1 cellular context compared by ENCODE assay signal in the genomic region with DNA sequence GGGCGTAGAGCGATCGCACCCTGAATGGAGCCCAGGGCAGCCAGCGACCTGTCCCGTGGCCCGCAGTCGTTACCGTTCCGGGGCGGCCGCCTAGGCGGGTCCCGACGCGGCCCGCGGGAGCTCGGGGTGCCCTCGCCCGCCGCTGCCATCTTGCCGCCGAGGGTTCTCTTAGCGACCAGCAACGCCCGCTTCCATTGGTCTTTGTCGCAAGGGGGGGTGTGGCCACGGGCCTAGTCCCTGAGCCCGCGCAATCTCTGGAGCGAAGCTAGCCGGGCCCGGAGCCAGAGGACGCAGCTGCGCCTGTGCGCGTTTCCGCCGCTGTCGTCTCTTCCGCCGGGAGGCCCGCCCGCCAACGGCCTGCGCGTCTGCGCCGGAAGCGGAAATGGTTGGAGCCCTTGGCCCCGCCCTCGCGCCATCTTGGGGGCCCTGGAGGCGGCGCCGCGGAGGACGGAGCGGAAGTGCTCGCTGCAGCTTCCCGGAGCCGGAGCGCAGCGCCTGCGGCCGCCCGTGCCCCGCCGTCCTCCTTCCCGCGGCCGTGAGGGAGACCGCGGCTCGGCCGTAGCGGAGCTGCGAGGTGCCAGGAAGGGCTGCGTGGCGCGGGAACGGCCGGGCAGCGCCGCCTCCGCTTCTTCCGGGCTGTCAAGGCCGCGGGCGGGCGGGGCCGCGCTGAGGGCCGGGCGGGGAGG.
TF ChIP-seq lines count a peak whose summit lies in the region.

A gene (minus strand): TSS at position 170 of the 686 bp plus-strand sequence. CDS start 21 bp downstream, at position 149.
A gene with protein sequence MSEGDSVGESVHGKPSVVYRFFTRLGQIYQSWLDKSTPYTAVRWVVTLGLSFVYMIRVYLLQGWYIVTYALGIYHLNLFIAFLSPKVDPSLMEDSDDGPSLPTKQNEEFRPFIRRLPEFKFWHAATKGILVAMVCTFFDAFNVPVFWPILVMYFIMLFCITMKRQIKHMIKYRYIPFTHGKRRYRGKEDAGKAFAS (plus strand): TSS at position 457 of the 686 bp plus-strand sequence. CDS start 3,950 bp downstream, outside the sequence.

TF ChIP-seq in HepG2, 621 proteins besides CTCF, POLR2A, EP300 and RAD21 (continued from another document and continues in another):
- TF ChIP-seq, protein P1, sequence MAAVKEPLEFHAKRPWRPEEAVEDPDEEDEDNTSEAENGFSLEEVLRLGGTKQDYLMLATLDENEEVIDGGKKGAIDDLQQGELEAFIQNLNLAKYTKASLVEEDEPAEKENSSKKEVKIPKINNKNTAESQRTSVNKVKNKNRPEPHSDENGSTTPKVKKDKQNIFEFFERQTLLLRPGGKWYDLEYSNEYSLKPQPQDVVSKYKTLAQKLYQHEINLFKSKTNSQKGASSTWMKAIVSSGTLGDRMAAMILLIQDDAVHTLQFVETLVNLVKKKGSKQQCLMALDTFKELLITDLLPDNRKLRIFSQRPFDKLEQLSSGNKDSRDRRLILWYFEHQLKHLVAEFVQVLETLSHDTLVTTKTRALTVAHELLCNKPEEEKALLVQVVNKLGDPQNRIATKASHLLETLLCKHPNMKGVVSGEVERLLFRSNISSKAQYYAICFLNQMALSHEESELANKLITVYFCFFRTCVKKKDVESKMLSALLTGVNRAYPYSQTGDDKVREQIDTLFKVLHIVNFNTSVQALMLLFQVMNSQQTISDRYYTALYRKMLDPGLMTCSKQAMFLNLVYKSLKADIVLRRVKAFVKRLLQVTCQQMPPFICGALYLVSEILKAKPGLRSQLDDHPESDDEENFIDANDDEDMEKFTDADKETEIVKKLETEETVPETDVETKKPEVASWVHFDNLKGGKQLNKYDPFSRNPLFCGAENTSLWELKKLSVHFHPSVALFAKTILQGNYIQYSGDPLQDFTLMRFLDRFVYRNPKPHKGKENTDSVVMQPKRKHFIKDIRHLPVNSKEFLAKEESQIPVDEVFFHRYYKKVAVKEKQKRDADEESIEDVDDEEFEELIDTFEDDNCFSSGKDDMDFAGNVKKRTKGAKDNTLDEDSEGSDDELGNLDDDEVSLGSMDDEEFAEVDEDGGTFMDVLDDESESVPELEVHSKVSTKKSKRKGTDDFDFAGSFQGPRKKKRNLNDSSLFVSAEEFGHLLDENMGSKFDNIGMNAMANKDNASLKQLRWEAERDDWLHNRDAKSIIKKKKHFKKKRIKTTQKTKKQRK (IDR thresholded peaks at IDR 0.05; ENCODE audit: low read length): no peak
- TF ChIP-seq MED1 (CRISPR knock-in tag; IDR thresholded peaks at IDR 0.05): no peak
- no peak; the same call in 1 of the 2 replicates for TF ChIP-seq ZNF136 (CRISPR knock-in tag; IDR thresholded peaks at IDR 0.05; ENCODE audit: low read depth)
- no peak for TF ChIP-seq KAT7 (CRISPR knock-in tag; IDR thresholded peaks at IDR 0.05; ENCODE audit: borderline replicate concordance)
- peak; percentile 17; the same call in 1 of the 2 replicates for TF ChIP-seq HNF4A (CRISPR knock-in tag; IDR thresholded peaks at IDR 0.05)
- TF ChIP-seq IKZF1 (IDR thresholded peaks at IDR 0.05): no peak
- 0 out of 2 replicates have a peak, but pooled peaks have one; percentile 19 for TF ChIP-seq ZNF224 (CRISPR knock-in tag; IDR thresholded peaks at IDR 0.05)
- TF ChIP-seq ZNF570 (CRISPR knock-in tag; IDR thresholded peaks at IDR 0.05; ENCODE audit: borderline replicate concordance): no peak
- TF ChIP-seq ZNF329 (CRISPR knock-in tag; IDR thresholded peaks at IDR 0.05; ENCODE audit: low read depth): no peak
- no peak for TF ChIP-seq ELF4 (CRISPR knock-in tag; IDR thresholded peaks at IDR 0.05; ENCODE audit: borderline replicate concordance)
- TF ChIP-seq, protein P2, sequence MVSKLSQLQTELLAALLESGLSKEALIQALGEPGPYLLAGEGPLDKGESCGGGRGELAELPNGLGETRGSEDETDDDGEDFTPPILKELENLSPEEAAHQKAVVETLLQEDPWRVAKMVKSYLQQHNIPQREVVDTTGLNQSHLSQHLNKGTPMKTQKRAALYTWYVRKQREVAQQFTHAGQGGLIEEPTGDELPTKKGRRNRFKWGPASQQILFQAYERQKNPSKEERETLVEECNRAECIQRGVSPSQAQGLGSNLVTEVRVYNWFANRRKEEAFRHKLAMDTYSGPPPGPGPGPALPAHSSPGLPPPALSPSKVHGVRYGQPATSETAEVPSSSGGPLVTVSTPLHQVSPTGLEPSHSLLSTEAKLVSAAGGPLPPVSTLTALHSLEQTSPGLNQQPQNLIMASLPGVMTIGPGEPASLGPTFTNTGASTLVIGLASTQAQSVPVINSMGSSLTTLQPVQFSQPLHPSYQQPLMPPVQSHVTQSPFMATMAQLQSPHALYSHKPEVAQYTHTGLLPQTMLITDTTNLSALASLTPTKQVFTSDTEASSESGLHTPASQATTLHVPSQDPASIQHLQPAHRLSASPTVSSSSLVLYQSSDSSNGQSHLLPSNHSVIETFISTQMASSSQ (IDR thresholded peaks at IDR 0.05; ENCODE audit: low read depth): no peak
- TF ChIP-seq, protein P2 (CRISPR knock-in tag; IDR thresholded peaks at IDR 0.05; ENCODE audit: borderline replicate concordance): peak; percentile 18; the same call in 1 of the 2 replicates
- TF ChIP-seq, protein P3, sequence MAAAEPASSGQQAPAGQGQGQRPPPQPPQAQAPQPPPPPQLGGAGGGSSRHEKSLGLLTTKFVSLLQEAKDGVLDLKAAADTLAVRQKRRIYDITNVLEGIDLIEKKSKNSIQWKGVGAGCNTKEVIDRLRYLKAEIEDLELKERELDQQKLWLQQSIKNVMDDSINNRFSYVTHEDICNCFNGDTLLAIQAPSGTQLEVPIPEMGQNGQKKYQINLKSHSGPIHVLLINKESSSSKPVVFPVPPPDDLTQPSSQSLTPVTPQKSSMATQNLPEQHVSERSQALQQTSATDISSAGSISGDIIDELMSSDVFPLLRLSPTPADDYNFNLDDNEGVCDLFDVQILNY (CRISPR knock-in tag; conservative IDR thresholded peaks at IDR 0.05): no peak
- TF ChIP-seq CBX2 (IDR thresholded peaks at IDR 0.05; ENCODE audit: low read depth, low read length): no peak
- no peak for TF ChIP-seq CBX2 (CRISPR knock-in tag; IDR thresholded peaks at IDR 0.05; ENCODE audit: low read depth)
- no peak for TF ChIP-seq ZBTB42 (CRISPR knock-in tag; IDR thresholded peaks at IDR 0.05)
- peak; percentile 64; the same call in 1 of the 2 replicates for TF ChIP-seq TMF1 (CRISPR knock-in tag; IDR thresholded peaks at IDR 0.05; ENCODE audit: low read depth)
- TF ChIP-seq, protein P4, sequence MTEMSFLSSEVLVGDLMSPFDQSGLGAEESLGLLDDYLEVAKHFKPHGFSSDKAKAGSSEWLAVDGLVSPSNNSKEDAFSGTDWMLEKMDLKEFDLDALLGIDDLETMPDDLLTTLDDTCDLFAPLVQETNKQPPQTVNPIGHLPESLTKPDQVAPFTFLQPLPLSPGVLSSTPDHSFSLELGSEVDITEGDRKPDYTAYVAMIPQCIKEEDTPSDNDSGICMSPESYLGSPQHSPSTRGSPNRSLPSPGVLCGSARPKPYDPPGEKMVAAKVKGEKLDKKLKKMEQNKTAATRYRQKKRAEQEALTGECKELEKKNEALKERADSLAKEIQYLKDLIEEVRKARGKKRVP (CRISPR knock-in tag; IDR thresholded peaks at IDR 0.05): no peak
- no peak for TF ChIP-seq GZF1 (CRISPR knock-in tag; IDR thresholded peaks at IDR 0.05)
- no peak; the same call in 1 of the 2 replicates for TF ChIP-seq TOPORS (CRISPR knock-in tag; IDR thresholded peaks at IDR 0.05)
- no peak; the same call in 1 of the 2 replicates for TF ChIP-seq ZNF44 (CRISPR knock-in tag; IDR thresholded peaks at IDR 0.05)
- TF ChIP-seq, protein P5, sequence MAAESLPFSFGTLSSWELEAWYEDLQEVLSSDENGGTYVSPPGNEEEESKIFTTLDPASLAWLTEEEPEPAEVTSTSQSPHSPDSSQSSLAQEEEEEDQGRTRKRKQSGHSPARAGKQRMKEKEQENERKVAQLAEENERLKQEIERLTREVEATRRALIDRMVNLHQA (CRISPR knock-in tag; IDR thresholded peaks at IDR 0.05): no peak
- no peak for TF ChIP-seq ZBTB20 (CRISPR knock-in tag; IDR thresholded peaks at IDR 0.05; ENCODE audit: borderline replicate concordance, low read depth)
- TF ChIP-seq, protein P6, sequence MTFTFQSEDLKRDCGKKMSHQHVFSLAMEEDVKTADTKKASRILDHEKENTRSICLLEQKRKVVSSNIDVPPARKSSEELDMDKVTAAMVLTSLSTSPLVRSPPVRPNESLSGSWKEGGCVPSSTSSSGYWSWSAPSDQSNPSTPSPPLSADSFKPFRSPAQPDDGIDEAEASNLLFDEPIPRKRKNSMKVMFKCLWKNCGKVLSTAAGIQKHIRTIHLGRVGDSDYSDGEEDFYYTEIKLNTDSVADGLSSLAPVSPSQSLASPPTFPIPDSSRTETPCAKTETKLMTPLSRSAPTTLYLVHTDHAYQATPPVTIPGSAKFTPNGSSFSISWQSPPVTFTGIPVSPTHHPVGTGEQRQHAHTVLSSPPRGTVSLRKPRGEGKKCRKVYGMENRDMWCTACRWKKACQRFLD (CRISPR knock-in tag; IDR thresholded peaks at IDR 0.05; ENCODE audit: borderline replicate concordance): peak; percentile 46; the same call in 1 of the 2 replicates
- no peak for TF ChIP-seq ZBTB1 (CRISPR knock-in tag; IDR thresholded peaks at IDR 0.05; ENCODE audit: borderline replicate concordance)
- TF ChIP-seq, protein P7, sequence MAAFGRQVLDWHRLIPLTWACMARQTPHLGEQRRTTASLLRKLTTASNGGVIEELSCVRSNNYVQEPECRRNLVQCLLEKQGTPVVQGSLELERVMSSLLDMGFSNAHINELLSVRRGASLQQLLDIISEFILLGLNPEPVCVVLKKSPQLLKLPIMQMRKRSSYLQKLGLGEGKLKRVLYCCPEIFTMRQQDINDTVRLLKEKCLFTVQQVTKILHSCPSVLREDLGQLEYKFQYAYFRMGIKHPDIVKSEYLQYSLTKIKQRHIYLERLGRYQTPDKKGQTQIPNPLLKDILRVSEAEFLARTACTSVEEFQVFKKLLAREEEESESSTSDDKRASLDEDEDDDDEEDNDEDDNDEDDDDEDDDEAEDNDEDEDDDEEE (CRISPR knock-in tag; IDR thresholded peaks at IDR 0.05): no peak
- TF ChIP-seq HOXA7 (CRISPR knock-in tag; IDR thresholded peaks at IDR 0.05): no peak
- no peak for TF ChIP-seq JUN (CRISPR knock-in tag; IDR thresholded peaks at IDR 0.05)
- TF ChIP-seq SRY (CRISPR knock-in tag; IDR thresholded peaks at IDR 0.05): 0 out of 2 replicates have a peak, but pooled peaks have one; percentile 21
- TF ChIP-seq, protein P8, sequence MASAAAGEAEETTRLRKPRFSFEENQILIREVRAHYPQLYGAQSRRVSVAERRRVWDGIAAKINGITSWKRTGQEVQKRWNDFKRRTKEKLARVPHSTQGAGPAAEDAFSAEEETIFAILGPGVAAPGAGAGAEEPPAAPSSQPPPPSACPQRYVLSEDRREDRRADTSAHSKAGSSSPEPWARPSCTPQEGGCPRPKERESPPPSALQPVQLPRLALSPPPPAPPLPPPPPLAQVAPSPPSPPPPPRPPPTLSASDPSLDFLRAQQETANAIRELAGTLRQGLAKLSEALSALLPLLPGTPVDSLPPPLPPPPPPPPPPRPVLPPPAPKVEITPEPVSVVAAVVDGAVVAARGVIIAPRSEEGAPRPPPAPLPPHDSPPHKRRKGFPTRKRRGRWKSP (CRISPR knock-in tag; IDR thresholded peaks at IDR 0.05): peak; percentile 80
- peak; percentile 50; the same call in 1 of the 2 replicates for TF ChIP-seq CBX5 (CRISPR knock-in tag; IDR thresholded peaks at IDR 0.05; ENCODE audit: borderline replicate concordance)
